In the genomic region with DNA sequence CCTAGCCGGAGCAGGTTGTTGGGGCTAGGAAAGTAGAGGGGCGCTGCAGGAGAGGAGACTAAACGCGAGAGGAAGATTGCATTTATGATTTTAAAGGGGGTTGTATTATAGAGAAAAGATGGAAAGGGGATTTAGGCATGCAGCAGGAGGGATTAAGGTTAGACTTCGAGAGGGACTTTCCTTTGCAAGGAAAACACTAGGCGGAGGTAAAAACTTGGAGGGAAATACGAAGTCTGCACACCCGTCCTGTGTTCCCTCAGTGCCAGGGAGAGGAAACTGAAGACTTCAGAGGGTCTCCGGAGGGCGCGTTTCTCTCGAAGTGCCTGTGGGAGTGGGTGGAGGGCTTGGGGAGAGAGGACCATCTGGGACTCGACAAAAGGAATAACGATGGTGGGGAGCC, we compare ENCODE assay signal across 10 cellular contexts. TPM values are rescaled to one million over a fixed set of nuclear protein-coding genes. Genes with fewer than 3 reads are reported as not detected.
A peak's percentile ranks its signal among the peaks of the same experiment; 100 is the strongest.
DNase-seq lines count a peak whose midpoint lies in the region; ATAC-seq and TF ChIP-seq lines count a peak whose summit lies in the region.
"Had no signal": no experiment of that assay in that cellular context is flagged by ENCODE, and none has a peak within 500 bp of the region (broad histone marks: within the 10 kb centered on the region; RNA-seq: fewer than 3 reads in every experiment).

No MANE protein-coding gene starts in this region.

- H3K9me3 Mint-ChIP-seq in activated naive CD8-positive, alpha-beta T cell (ENCODE audit: low read depth): no peaks in the 10 kb centered on the region
- H3K9me3 Mint-ChIP-seq in stimulated activated effector memory CD8-positive, alpha-beta T cell treated with anti-CD3 and anti-CD28 coated beads, Interleukin-12 subunit alpha, Interleukin-12 subunit beta, amount 100 ng/mL, for 72 hours: no peaks in the 10 kb centered on the region

- H3K9me3 ChIP-seq in SK-N-SH (no peaks in the 10 kb centered on the region), left lung (no peaks in the 10 kb centered on the region)

- ATAC-seq in SK-N-SH treated with all-trans-retinoic acid at 6 μM for 48 hours (no peak), left lung (no peak), GM18861 (IDR thresholded peaks at IDR 0.05; ENCODE audit: unreplicated experiment) (no peak)
- ATAC-seq in stimulated activated effector memory CD8-positive, alpha-beta T cell treated with anti-CD3 and anti-CD28 coated beads, Interleukin-12 subunit alpha, Interleukin-12 subunit beta, amount 100 ng/mL, for 72 hours: no peak

- CTCF ChIA-PET in SK-N-SH (lab: Yijun Ruan, JAX): interaction anchor here (2.9 kb wide), 1 partner anchor 10 kb away, joined by 11 read pairs; no protein-coding TSS in a partner anchor

- peaks cover 43% of the 10 kb centered on the region for H3K27me3 Mint-ChIP-seq in activated naive CD8-positive, alpha-beta T cell

- no peaks in the 10 kb centered on the region for H3F3A ChIP-seq in SK-N-SH (replicated peaks; ENCODE audit: insufficient read depth)

- no peak for TF ChIP-seq CTCF in SK-N-SH (IDR thresholded peaks at IDR 0.05)
- no peak for TF ChIP-seq CTCF in left lung (IDR thresholded peaks at IDR 0.05)

- H3K4me1 ChIP-seq in SK-N-SH (ENCODE audit: control insufficient read depth in 1 of 2, insufficient read depth in 2 of 2, low read depth in 1 of 2, low read length in 1 of 2): no peaks in the 10 kb centered on the region
- peaks cover 0 to 15% of the 10 kb centered on the region in 2 donors for H3K4me1 ChIP-seq in left lung

- peaks cover 9% of the 10 kb centered on the region for H3K4me1 Mint-ChIP-seq in activated naive CD8-positive, alpha-beta T cell (ENCODE audit: low read depth)
- peaks cover 9% of the 10 kb centered on the region for H3K4me1 Mint-ChIP-seq in stimulated activated effector memory CD8-positive, alpha-beta T cell treated with anti-CD3 and anti-CD28 coated beads, Interleukin-12 subunit alpha, Interleukin-12 subunit beta, amount 100 ng/mL, for 72 hours

- H3K36me3 ChIP-seq in SK-N-SH (replicated peaks in 1 of 2; ENCODE audit: control insufficient read depth in 1 of 2, insufficient read depth in 2 of 2, low read length in 1 of 2) (no peaks in the 10 kb centered on the region), left lung (no peaks in the 10 kb centered on the region)

- no peak for TF ChIP-seq EP300 in SK-N-SH (IDR thresholded peaks at IDR 0.05; ENCODE audit: borderline replicate concordance in 1 of 2, low read depth in 1 of 2, low read length in 1 of 2)

- POLR2A ChIA-PET in SK-N-SH (lab: Yijun Ruan, JAX): no interaction called here

- no peaks in the 10 kb centered on the region for H3K9me2 ChIP-seq in SK-N-SH

- no peaks in the 10 kb centered on the region for H3K79me2 ChIP-seq in SK-N-SH (ENCODE audit: insufficient read depth)

- H3K27me3 ChIP-seq in SK-N-SH (ENCODE audit: insufficient read depth) (peaks cover 80% of the 10 kb centered on the region), left lung (peaks cover 17 to 75% of the 10 kb centered on the region in 2 donors)

- H2AFZ ChIP-seq in SK-N-SH (ENCODE audit: low read depth): no peak overlapping the region

- DNase-seq in SK-N-SH: no peak
- DNase-seq in left lung: no peak
- DNase-seq in stimulated activated effector memory CD8-positive, alpha-beta T cell treated with anti-CD3 and anti-CD28 coated beads, Interleukin-12 subunit alpha, Interleukin-12 subunit beta, amount 100 ng/mL, for 72 hours (ENCODE audit: low spot score in 2 of 2): no peak
- DNase-seq in NCI-H1694 treated with DMSO at 0.1 percent for 48 hours (lab: John Stamatoyannopoulos, UW): no peak
- no peak for DNase-seq in NAMALWA (ENCODE audit: low spot score)

- no peak overlapping the region for H3K4me2 ChIP-seq in SK-N-SH

- H3K27ac Mint-ChIP-seq in activated naive CD8-positive, alpha-beta T cell: no peak overlapping the region
- no peak overlapping the region for H3K27ac Mint-ChIP-seq in stimulated activated effector memory CD8-positive, alpha-beta T cell treated with anti-CD3 and anti-CD28 coated beads, Interleukin-12 subunit alpha, Interleukin-12 subunit beta, amount 100 ng/mL, for 72 hours

- TF ChIP-seq RAD21 in SK-N-SH (IDR thresholded peaks at IDR 0.05; ENCODE audit: low read length): no peak

- no peaks in the 10 kb centered on the region for H4K20me1 ChIP-seq in SK-N-SH (ENCODE audit: insufficient read depth)

- WGBS in SK-N-SH (ENCODE audit: low lambda C conversion rate): 9% methylated on average over 14 of the region's 14 CpGs

- H3K36me3 Mint-ChIP-seq in activated naive CD8-positive, alpha-beta T cell: no peaks in the 10 kb centered on the region
- H3K36me3 Mint-ChIP-seq in stimulated activated effector memory CD8-positive, alpha-beta T cell treated with anti-CD3 and anti-CD28 coated beads, Interleukin-12 subunit alpha, Interleukin-12 subunit beta, amount 100 ng/mL, for 72 hours: no peaks in the 10 kb centered on the region

- H3K4me3 ChIP-seq in SK-N-SH (ENCODE audit: low read depth in 2 of 2, low read length in 1 of 2): no peak overlapping the region
- H3K4me3 ChIP-seq in left lung: peak overlapping the region; percentile 3 to 15
- H3K4me3 ChIP-seq: lung had no signal

- H3K27ac ChIP-seq in SK-N-SH (ENCODE audit: low read depth in 2 of 2, low read length in 1 of 2) (no peak overlapping the region), left lung (no peak overlapping the region)
- H3K27ac ChIP-seq: 22Rv1 had no signal

- H3K9ac ChIP-seq in SK-N-SH: no peak overlapping the region

- intact Hi-C loops in left lung (cut with DNase I): no loop called here

- peak overlapping the region; percentile 82 for H3K4me3 Mint-ChIP-seq in activated naive CD8-positive, alpha-beta T cell
- peak overlapping the region; percentile 7 for H3K4me3 Mint-ChIP-seq in stimulated activated effector memory CD8-positive, alpha-beta T cell treated with anti-CD3 and anti-CD28 coated beads, Interleukin-12 subunit alpha, Interleukin-12 subunit beta, amount 100 ng/mL, for 72 hours

TF ChIP-seq in SK-N-SH treated with all-trans-retinoic acid at 6 μM for 48 hours, 23 proteins besides CTCF, POLR2A, EP300 and RAD21 (continues in another document):
- peak; percentile 42; the same call in 1 of the 2 replicates for TF ChIP-seq ZNF70 (CRISPR knock-in tag; IDR thresholded peaks at IDR 0.05)

TF ChIP-seq in SK-N-SH, 30 proteins besides CTCF, POLR2A, EP300 and RAD21:
- TF ChIP-seq SIN3A (IDR thresholded peaks at IDR 0.05; ENCODE audit: borderline replicate concordance, low read depth, low read length) (no peak), JUND (IDR thresholded peaks at IDR 0.05) (no peak), ELF1 (IDR thresholded peaks at IDR 0.05) (no peak), RXRA (IDR thresholded peaks at IDR 0.05; ENCODE audit: borderline replicate concordance, low read depth) (no peak), TEAD4 (IDR thresholded peaks at IDR 0.05; ENCODE audit: borderline replicate concordance, insufficient read depth) (no peak), GATA2 (CRISPR knock-in tag; IDR thresholded peaks at IDR 0.05) (no peak), FOXM1 (IDR thresholded peaks at IDR 0.05; ENCODE audit: low read depth) (no peak), FOSL2 (IDR thresholded peaks at IDR 0.05; ENCODE audit: borderline replicate concordance, low read depth) (no peak), TAF1 (IDR thresholded peaks at IDR 0.05; ENCODE audit: borderline replicate concordance, low read depth, low read length) (no peak), CHD2 (IDR thresholded peaks at IDR 0.05; ENCODE audit: low read length, partially characterized antibody) (no peak), EZH2phosphoT487 (IDR thresholded peaks at IDR 0.05; ENCODE audit: borderline replicate concordance, low read depth) (no peak), NRF1 (IDR thresholded peaks at IDR 0.05; ENCODE audit: low read depth, low read length) (no peak), RCOR1 (IDR thresholded peaks at IDR 0.05; ENCODE audit: low read length) (no peak)
- TF ChIP-seq, protein P1, sequence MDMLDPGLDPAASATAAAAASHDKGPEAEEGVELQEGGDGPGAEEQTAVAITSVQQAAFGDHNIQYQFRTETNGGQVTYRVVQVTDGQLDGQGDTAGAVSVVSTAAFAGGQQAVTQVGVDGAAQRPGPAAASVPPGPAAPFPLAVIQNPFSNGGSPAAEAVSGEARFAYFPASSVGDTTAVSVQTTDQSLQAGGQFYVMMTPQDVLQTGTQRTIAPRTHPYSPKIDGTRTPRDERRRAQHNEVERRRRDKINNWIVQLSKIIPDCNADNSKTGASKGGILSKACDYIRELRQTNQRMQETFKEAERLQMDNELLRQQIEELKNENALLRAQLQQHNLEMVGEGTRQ (IDR thresholded peaks at IDR 0.05; ENCODE audit: borderline replicate concordance, low read depth, low read length): no peak

RNA-seq across cellular contexts. Expression of a gene that starts 0.4 kb away (rescaled TPM):
- polyA plus RNA-seq in SK-N-SH (2012; rRNA removed): not detected in 2 replicates
- not detected in 2 replicates for polyA plus RNA-seq in SK-N-SH (2012; cell fraction: cytosol; rRNA removed)
- not detected in 2 replicates for polyA plus RNA-seq in SK-N-SH (2012; cell fraction: nucleus; rRNA removed)
- under 1 TPM; 0.18 to 0.26 TPM for total RNA-seq in left lung

RNA-seq across cellular contexts. Expression of a gene that starts 39.5 kb away (rescaled TPM):
- not detected in 2 replicates for polyA plus RNA-seq in SK-N-SH (2012; rRNA removed)
- polyA plus RNA-seq in SK-N-SH (2012; cell fraction: cytosol; rRNA removed): 0.01 TPM in 1 of 2 replicates, not detected in the other
- polyA plus RNA-seq in SK-N-SH (2012; cell fraction: nucleus; rRNA removed): 0.04 and 0.05 TPM in 2 replicates
- 1 to 10 TPM; 2.1 to 8.1 TPM for total RNA-seq in left lung

RNA-seq across cellular contexts. Expression of a gene that starts 45.8 kb away (rescaled TPM):
- not detected in 2 replicates for polyA plus RNA-seq in SK-N-SH (2012; rRNA removed)
- polyA plus RNA-seq in SK-N-SH (2012; cell fraction: cytosol; rRNA removed): not detected in 2 replicates
- polyA plus RNA-seq in SK-N-SH (2012; cell fraction: nucleus; rRNA removed): not detected in 2 replicates
- not detected for total RNA-seq in left lung
- total RNA-seq: lung had no signal
- polyA plus RNA-seq: lung had no signal

RNA-seq across cellular contexts. Expression of a gene that starts 59.3 kb away (rescaled TPM):
- polyA plus RNA-seq in SK-N-SH (2012; rRNA removed): not detected in 2 replicates
- not detected in 2 replicates for polyA plus RNA-seq in SK-N-SH (2012; cell fraction: cytosol; rRNA removed)
- not detected in 2 replicates for polyA plus RNA-seq in SK-N-SH (2012; cell fraction: nucleus; rRNA removed)
- total RNA-seq in left lung: not detected
- total RNA-seq: lung had no signal
- polyA plus RNA-seq: lung had no signal

Comparison
In these comparisons a context has a peak if more than half of its experiments do, and no peak if none do; other contexts are left out.
1. H3K4me3 ChIP-seq: peak in left lung (2 of 2); none in SK-N-SH (0 of 2).